In the genomic region with DNA sequence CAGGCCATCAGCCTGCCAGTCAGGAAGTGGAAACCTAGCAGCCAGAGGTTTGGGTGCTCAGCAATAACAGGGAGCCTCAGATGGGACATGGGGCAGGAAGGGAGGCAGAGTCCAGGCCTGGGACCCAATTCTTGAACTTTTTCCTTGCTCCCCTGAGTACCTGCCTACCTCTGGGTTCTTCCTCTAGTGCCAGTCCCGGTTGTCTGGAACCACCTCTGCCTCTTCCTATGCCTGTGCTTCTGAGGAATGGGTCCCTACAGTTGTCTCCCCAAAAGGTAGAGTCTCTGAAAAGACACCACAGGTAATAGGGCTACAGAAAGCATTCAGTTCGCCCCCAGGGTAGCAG, we compare ENCODE assay signal across 25 cellular contexts.
A peak's percentile ranks its signal among the peaks of the same experiment; 100 is the strongest.
DNase-seq lines count a peak whose midpoint lies in the region; FAIRE-seq and TF ChIP-seq lines count a peak whose summit lies in the region.
"Had no signal": no experiment of that assay in that cellular context is flagged by ENCODE, and none has a peak within 500 bp of the region (broad histone marks: within the 10 kb centered on the region; RNA-seq: fewer than 3 reads in every experiment).

No MANE protein-coding gene starts in this region.

- WGBS in esophagus muscularis mucosa: 90% methylated on average over 2 of the region's 2 CpGs

- no peak for TF ChIP-seq POLR2A in esophagus muscularis mucosa (IDR thresholded peaks at IDR 0.05; ENCODE audit: low read depth)

- H3K36me3 ChIP-seq in esophagus muscularis mucosa: no peaks in the 10 kb centered on the region
- no peaks in the 10 kb centered on the region for H3K36me3 ChIP-seq in subcutaneous abdominal adipose tissue (ENCODE audit: control insufficient read depth in 5 of 5, insufficient read depth in 5 of 5, low read length in 5 of 5)
- H3K36me3 ChIP-seq in tibial artery: no peaks in the 10 kb centered on the region
- H3K36me3 ChIP-seq: BE2C, BLaER1 had no signal

- H3K4me3 ChIP-seq in esophagus muscularis mucosa: no peak overlapping the region
- H3K4me3 ChIP-seq in subcutaneous abdominal adipose tissue (ENCODE audit: low read depth in 1 of 5, low read length in 5 of 5): no peak overlapping the region
- H3K4me3 ChIP-seq in tibial artery: no peak overlapping the region
- H3K4me3 ChIP-seq: BLaER1, GM12878 had no signal

- intact Hi-C loops in esophagus muscularis mucosa (cut with DNase I): no loop called here
- intact Hi-C loops in tibial artery (cut with DNase I; ENCODE audit: low total_unique reads): no loop called here

- TF ChIP-seq EP300 in esophagus muscularis mucosa (IDR thresholded peaks at IDR 0.05): no peak

- H3K27ac ChIP-seq in esophagus muscularis mucosa (replicated peaks in 1 of 4) (no peak overlapping the region), subcutaneous abdominal adipose tissue (ENCODE audit: low read depth, low read length) (peak overlapping the region; percentile 9), tibial artery (peak overlapping the region; percentile 57 to 60)
- H3K27ac ChIP-seq: BLaER1 had no signal

- DNase-seq in esophagus muscularis mucosa (ENCODE audit: extremely low spot score) (peak; percentile 53), tibial artery (no peak), NCI-H524 treated with DMSO at 0.1 percent for 48 hours (lab: John Stamatoyannopoulos, UW) (no peak), HTR-8/SVneo (ENCODE audit: insufficient read length, low spot score) (no peak)
- no peak for DNase-seq in activated naive CD4-positive, alpha-beta T cell (lab: John Stamatoyannopoulos, UW)
- DNase-seq: 8988T; ACHN; BE2C; CD4-positive, alpha-beta memory T cell; CD4-positive, CD25-positive, alpha-beta regulatory T cell; CD8-positive, alpha-beta memory T cell; COR-L47; DMS 273 treated with DMSO at 0.1 percent for 48 hours; DMS153; DMS53; DMS79; DND-41; EL; GDM1 had no signal

- no peak for TF ChIP-seq CTCF in esophagus muscularis mucosa (IDR thresholded peaks at IDR 0.05)
- TF ChIP-seq CTCF in tibial artery (IDR thresholded peaks at IDR 0.05): no peak

- H3K9me3 ChIP-seq in esophagus muscularis mucosa: no peaks in the 10 kb centered on the region
- H3K9me3 ChIP-seq in subcutaneous abdominal adipose tissue (ENCODE audit: control insufficient read depth in 5 of 5, low read length in 5 of 5): no peaks in the 10 kb centered on the region
- no peaks in the 10 kb centered on the region for H3K9me3 ChIP-seq in tibial artery
- H3K9me3 ChIP-seq: BE2C, BLaER1 had no signal

- H3K27me3 ChIP-seq in esophagus muscularis mucosa (no peaks in the 10 kb centered on the region), subcutaneous abdominal adipose tissue (ENCODE audit: control insufficient read depth in 5 of 5, insufficient read depth in 4 of 5, low read length in 5 of 5) (peaks cover 0 to 6% (median 0%) of the 10 kb centered on the region in 5 donors), tibial artery (no peaks in the 10 kb centered on the region)
- H3K27me3 ChIP-seq: BE2C, BLaER1 had no signal

- H3K4me1 ChIP-seq in esophagus muscularis mucosa (peaks cover 0 to 5% (median 0%) of the 10 kb centered on the region in 4 donors), subcutaneous abdominal adipose tissue (ENCODE audit: control insufficient read depth in 5 of 5, insufficient read depth in 5 of 5, low read length in 5 of 5) (peaks cover 0 to 26% (median 18%) of the 10 kb centered on the region in 5 donors), tibial artery (peaks cover 0 to 41% (median 13%) of the 10 kb centered on the region in 4 donors)
- H3K4me1 ChIP-seq: BE2C, BLaER1 had no signal

- H3K9ac ChIP-seq in subcutaneous abdominal adipose tissue (ENCODE audit: low read length in 5 of 5): no peak overlapping the region
- H3K9ac ChIP-seq: BLaER1 had no signal

- no peak for FAIRE-seq in HTR-8/SVneo (lab: Jason Lieb, UNC)
- FAIRE-seq: A204.1, GM12878, GM12892, GM18507 had no signal

Comparison
In these comparisons a context has a peak if more than half of its experiments do, and no peak if none do; other contexts are left out.
1. H3K27ac ChIP-seq: peak in subcutaneous abdominal adipose tissue (single experiment) and tibial artery (2 of 2); none in esophagus muscularis mucosa (0 of 4).